Comparison of ENCODE assay signal across 1 cellular context in the genomic region with DNA sequence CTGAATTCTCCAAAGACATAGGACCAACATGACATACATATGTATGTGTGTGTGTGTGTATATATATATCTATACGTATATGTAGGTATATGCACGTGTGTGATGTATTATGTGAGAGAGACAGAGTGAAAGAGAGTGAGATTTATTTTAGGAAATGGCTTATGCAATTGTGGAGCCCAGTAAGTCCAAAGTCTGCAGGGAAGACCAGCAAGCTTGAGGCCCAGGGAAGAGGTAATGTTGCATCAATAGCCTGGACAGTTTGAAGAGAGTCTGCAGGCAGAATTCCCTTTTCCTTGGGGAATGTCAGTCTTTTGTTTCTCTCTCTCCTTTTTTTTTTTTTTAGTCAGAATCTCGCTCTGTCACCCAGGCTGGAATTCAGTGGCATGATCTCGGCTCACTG.
TF ChIP-seq lines count a peak whose summit lies in the region.

No MANE protein-coding gene starts in this region.

TF ChIP-seq in HepG2, 621 proteins besides CTCF, POLR2A, EP300 and RAD21 (continued from another document):
- TF ChIP-seq, protein P1, sequence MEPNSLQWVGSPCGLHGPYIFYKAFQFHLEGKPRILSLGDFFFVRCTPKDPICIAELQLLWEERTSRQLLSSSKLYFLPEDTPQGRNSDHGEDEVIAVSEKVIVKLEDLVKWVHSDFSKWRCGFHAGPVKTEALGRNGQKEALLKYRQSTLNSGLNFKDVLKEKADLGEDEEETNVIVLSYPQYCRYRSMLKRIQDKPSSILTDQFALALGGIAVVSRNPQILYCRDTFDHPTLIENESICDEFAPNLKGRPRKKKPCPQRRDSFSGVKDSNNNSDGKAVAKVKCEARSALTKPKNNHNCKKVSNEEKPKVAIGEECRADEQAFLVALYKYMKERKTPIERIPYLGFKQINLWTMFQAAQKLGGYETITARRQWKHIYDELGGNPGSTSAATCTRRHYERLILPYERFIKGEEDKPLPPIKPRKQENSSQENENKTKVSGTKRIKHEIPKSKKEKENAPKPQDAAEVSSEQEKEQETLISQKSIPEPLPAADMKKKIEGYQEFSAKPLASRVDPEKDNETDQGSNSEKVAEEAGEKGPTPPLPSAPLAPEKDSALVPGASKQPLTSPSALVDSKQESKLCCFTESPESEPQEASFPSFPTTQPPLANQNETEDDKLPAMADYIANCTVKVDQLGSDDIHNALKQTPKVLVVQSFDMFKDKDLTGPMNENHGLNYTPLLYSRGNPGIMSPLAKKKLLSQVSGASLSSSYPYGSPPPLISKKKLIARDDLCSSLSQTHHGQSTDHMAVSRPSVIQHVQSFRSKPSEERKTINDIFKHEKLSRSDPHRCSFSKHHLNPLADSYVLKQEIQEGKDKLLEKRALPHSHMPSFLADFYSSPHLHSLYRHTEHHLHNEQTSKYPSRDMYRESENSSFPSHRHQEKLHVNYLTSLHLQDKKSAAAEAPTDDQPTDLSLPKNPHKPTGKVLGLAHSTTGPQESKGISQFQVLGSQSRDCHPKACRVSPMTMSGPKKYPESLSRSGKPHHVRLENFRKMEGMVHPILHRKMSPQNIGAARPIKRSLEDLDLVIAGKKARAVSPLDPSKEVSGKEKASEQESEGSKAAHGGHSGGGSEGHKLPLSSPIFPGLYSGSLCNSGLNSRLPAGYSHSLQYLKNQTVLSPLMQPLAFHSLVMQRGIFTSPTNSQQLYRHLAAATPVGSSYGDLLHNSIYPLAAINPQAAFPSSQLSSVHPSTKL (CRISPR knock-in tag; IDR thresholded peaks at IDR 0.05) = 0 out of 2 replicates have a peak, but pooled peaks have one; percentile 28
- no peak for TF ChIP-seq PCBP1 (IDR thresholded peaks at IDR 0.05; ENCODE audit: borderline replicate concordance, low read depth, low read length)
- TF ChIP-seq ZNF530 (CRISPR knock-in tag; IDR thresholded peaks at IDR 0.05; ENCODE audit: low read depth) = no peak
- TF ChIP-seq HNF4G (IDR thresholded peaks at IDR 0.05; ENCODE audit: borderline replicate concordance, low read depth, low read length) = peak; percentile 44; the same call in 1 of the 2 replicates
- no peak for TF ChIP-seq HNF4G (CRISPR knock-in tag; IDR thresholded peaks at IDR 0.05; ENCODE audit: borderline replicate concordance, low read depth)
- TF ChIP-seq NR2F6 (IDR thresholded peaks at IDR 0.05) = no peak
- TF ChIP-seq NR2F6 (CRISPR knock-in tag; IDR thresholded peaks at IDR 0.05) = no peak
- peak; percentile 72 for TF ChIP-seq HNF4A (CRISPR knock-in tag; IDR thresholded peaks at IDR 0.05)
- TF ChIP-seq, protein P2, sequence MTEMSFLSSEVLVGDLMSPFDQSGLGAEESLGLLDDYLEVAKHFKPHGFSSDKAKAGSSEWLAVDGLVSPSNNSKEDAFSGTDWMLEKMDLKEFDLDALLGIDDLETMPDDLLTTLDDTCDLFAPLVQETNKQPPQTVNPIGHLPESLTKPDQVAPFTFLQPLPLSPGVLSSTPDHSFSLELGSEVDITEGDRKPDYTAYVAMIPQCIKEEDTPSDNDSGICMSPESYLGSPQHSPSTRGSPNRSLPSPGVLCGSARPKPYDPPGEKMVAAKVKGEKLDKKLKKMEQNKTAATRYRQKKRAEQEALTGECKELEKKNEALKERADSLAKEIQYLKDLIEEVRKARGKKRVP (CRISPR knock-in tag; IDR thresholded peaks at IDR 0.05) = peak in 1 of 2 experiments; percentile 54; a peak in 1 of 4 replicates
